In the genomic region with DNA sequence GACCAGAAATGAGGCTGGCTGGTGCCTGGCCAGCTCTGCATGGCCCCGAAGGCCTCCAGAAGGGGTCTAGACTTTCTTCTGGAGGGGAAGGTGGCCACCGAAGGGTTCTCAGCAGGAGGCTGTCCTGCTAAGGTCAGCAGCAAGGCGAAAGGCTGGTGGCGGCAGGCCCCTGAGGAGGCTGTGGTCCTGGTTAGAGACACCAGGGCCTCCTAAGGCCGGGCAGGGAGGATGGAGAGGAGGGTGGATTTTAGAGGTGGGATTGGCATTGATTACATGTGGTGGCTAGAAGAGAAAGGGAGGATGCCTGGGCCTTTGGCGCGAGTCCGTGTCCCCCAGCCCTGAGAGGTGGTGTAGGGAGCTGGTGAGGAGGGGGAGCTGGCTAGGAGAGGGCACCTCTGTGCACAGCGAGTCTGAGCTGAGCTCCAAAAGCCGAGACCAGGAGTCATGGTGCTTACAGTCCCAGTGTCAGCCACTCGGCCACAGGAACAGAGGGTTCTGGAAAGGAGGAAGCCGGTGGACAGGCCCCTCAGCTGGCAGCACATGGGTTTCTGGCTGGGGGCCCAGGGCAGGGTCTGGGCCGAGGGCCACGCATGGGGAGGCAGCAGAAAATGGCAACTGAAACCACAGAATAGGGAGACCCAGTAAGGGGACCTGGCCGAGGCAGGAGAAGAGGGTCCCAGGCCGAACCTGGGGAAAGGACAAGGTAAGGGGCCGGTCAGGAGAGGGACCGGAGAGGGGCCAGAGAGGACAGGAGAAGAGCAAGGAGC, we compare ENCODE assay signal across 12 cellular contexts. TPM values are rescaled to one million over a fixed set of nuclear protein-coding genes. Genes with fewer than 3 reads are reported as not detected.
DNase-seq lines count a peak whose midpoint lies in the region; ATAC-seq and TF ChIP-seq lines count a peak whose summit lies in the region.
"Had no signal": no experiment of that assay in that cellular context is flagged by ENCODE, and none has a peak within 500 bp of the region (broad histone marks: within the 10 kb centered on the region; RNA-seq: fewer than 3 reads in every experiment).

No MANE protein-coding gene starts in this region.

- H3K9me3 ChIP-seq in CD8-positive, alpha-beta T cell (ENCODE audit: low read length), result no peaks in the 10 kb centered on the region
- H3K9me3 ChIP-seq in Karpas-422 (ENCODE audit: low read length) (no peaks in the 10 kb centered on the region), neural progenitor cell (ENCODE audit: low read depth) (no peaks in the 10 kb centered on the region)

- H3K27me3 Mint-ChIP-seq in CD8-positive, alpha-beta T cell (ENCODE audit: low read depth), result no peaks in the 10 kb centered on the region
- peaks cover 8% of the 10 kb centered on the region for H3K27me3 Mint-ChIP-seq in neural progenitor cell (ENCODE audit: insufficient read depth, low read depth)

- H3K4me3 Mint-ChIP-seq in CD8-positive, alpha-beta T cell, result peak overlapping the region; percentile 92
- peak overlapping the region; percentile 33 for H3K4me3 Mint-ChIP-seq in neural progenitor cell

- H3K4me3 ChIP-seq in CD8-positive, alpha-beta T cell (ENCODE audit: low read depth, low read length), result no peak overlapping the region
- H3K4me3 ChIP-seq in Karpas-422 (ENCODE audit: low read length) (no peak overlapping the region), dorsolateral prefrontal cortex (peak overlapping the region in 4 of 59 donors; percentile 2 to 60 (median 42)), neural progenitor cell (no peak overlapping the region), brain microvascular endothelial cell (ENCODE audit: low read depth, low read length) (no peak overlapping the region)

- in situ Hi-C loops in brain microvascular endothelial cell (cut with HindIII; ENCODE audit: low pct_ligation_motif_present, low sequenced_read_pairs), result no loop called here

- H4K20me1 ChIP-seq in Karpas-422 (ENCODE audit: insufficient read depth, low read depth, low read length), result peaks cover 8% of the 10 kb centered on the region; the same call in 1 of the 2 replicates
- H4K20me1 ChIP-seq in neural progenitor cell (ENCODE audit: low read depth), result peaks cover 20% of the 10 kb centered on the region

- TF ChIP-seq POLR2A in GM18505 (IDR thresholded peaks at IDR 0.05; ENCODE audit: borderline replicate concordance, extremely low read depth, insufficient read depth, insufficient read length), result no peak

- no peaks in the 10 kb centered on the region for H3K9me2 ChIP-seq in Karpas-422 (replicated peaks; ENCODE audit: insufficient read depth, low read length)

- peaks cover 47% of the 10 kb centered on the region for H3K4me1 Mint-ChIP-seq in CD8-positive, alpha-beta T cell (ENCODE audit: low read depth)
- peaks cover 10% of the 10 kb centered on the region for H3K4me1 Mint-ChIP-seq in neural progenitor cell

- TF ChIP-seq CTCF in CD8-positive, alpha-beta T cell (IDR thresholded peaks at IDR 0.05), result no peak
- TF ChIP-seq CTCF in dorsolateral prefrontal cortex (IDR thresholded peaks at IDR 0.05 in 54 of 56, conservative IDR thresholded peaks at IDR 0.05 in 2 of 56; ENCODE audit: low read depth in 1 of 56, partially characterized antibody in 56 of 56) (no peak), neural progenitor cell (IDR thresholded peaks at IDR 0.05) (no peak), brain microvascular endothelial cell (IDR thresholded peaks at IDR 0.05; ENCODE audit: low read depth, low read length, missing control alignments) (no peak)

- CTCF ChIA-PET in CD8-positive, alpha-beta T cell (lab: Charles Lee), result interaction anchor here (0.6 to 14.1 kb wide), 7 partner anchors 15 to 94 kb away, joined by 3 to 276 read pairs (median 32); a partner anchor contains a TSS

- H3K9ac ChIP-seq in Karpas-422 (ENCODE audit: low read length), result peak overlapping the region; percentile 91; the same call in 1 of the 2 replicates
- peak overlapping the region; percentile 20 for H3K9ac ChIP-seq in neural progenitor cell

- H3K4me2 ChIP-seq in Karpas-422 (ENCODE audit: low read depth, low read length, poor library complexity, severe bottlenecking), result no peak overlapping the region
- H3K4me2 ChIP-seq in neural progenitor cell, result no peak overlapping the region

- H3K36me3 ChIP-seq in CD8-positive, alpha-beta T cell (ENCODE audit: insufficient read depth, low read length), result peaks cover 9% of the 10 kb centered on the region
- H3K36me3 ChIP-seq in Karpas-422 (ENCODE audit: insufficient read depth, low read length), result peaks cover 15% of the 10 kb centered on the region; the same call in 1 of the 2 replicates
- no peaks in the 10 kb centered on the region for H3K36me3 ChIP-seq in neural progenitor cell
- H3K36me3 ChIP-seq in brain microvascular endothelial cell (replicated peaks), result peaks cover 17% of the 10 kb centered on the region

- H3K4me1 ChIP-seq in CD8-positive, alpha-beta T cell (ENCODE audit: insufficient read depth, low read length), result peaks cover 29% of the 10 kb centered on the region
- peaks cover 73% of the 10 kb centered on the region for H3K4me1 ChIP-seq in Karpas-422 (ENCODE audit: low read length)
- no peaks in the 10 kb centered on the region for H3K4me1 ChIP-seq in neural progenitor cell

- POLR2A ChIA-PET in CD8-positive, alpha-beta T cell (lab: Charles Lee), result interaction anchor here (0.7 to 8.7 kb wide), 6 partner anchors 16 to 108 kb away, joined by 4 to 96 read pairs (median 34); a partner anchor contains a TSS

- H3K27ac ChIP-seq in CD8-positive, alpha-beta T cell (ENCODE audit: low read depth, low read length), result no peak overlapping the region
- peak overlapping the region; percentile 92; the same call in 1 of the 2 replicates for H3K27ac ChIP-seq in Karpas-422 (ENCODE audit: low read length)
- H3K27ac ChIP-seq in dorsolateral prefrontal cortex, result peak overlapping the region in 36 of 59 donors; percentile 5 to 91 (median 78)
- no peak overlapping the region for H3K27ac ChIP-seq in neural progenitor cell
- no peak overlapping the region for H3K27ac ChIP-seq in brain microvascular endothelial cell
- H3K27ac ChIP-seq: WERI-Rb-1 had no signal

- no peak for ATAC-seq in CD8-positive, alpha-beta T cell
- no peak for ATAC-seq in HG02798 (IDR thresholded peaks at IDR 0.05; ENCODE audit: poor library complexity, unreplicated experiment)
- no peak for ATAC-seq in GM18505 (IDR thresholded peaks at IDR 0.05; ENCODE audit: unreplicated experiment)

- intact Hi-C loops in CD8-positive, alpha-beta T cell (cut with DNase I, micrococcal nuclease), result loop anchor here in 1 of 2 experiments (10.0 kb wide), 1 partner anchor 236 kb away; no protein-coding TSS in a partner anchor
- intact Hi-C loops in dorsolateral prefrontal cortex (cut with DNase I), result no loop called here

- H3K9me3 Mint-ChIP-seq in CD8-positive, alpha-beta T cell, result no peaks in the 10 kb centered on the region
- H3K9me3 Mint-ChIP-seq in neural progenitor cell, result no peaks in the 10 kb centered on the region

- H3K36me3 Mint-ChIP-seq in CD8-positive, alpha-beta T cell, result peaks cover 53% of the 10 kb centered on the region
- H3K36me3 Mint-ChIP-seq in neural progenitor cell, result peaks cover 9% of the 10 kb centered on the region

- no peak for DNase-seq in CD8-positive, alpha-beta T cell
- DNase-seq in Karpas-422 (no peak), dorsolateral prefrontal cortex (no peak), neural progenitor cell (ENCODE audit: low spot score) (peak; percentile 1), NCI-H526 (lab: John Stamatoyannopoulos, UW) (no peak), brain microvascular endothelial cell (no peak)
- DNase-seq: DMS153, erythroblast, NCI-H1092, WERI-Rb-1 had no signal

- H2AFZ ChIP-seq in Karpas-422 (ENCODE audit: low read length) (no peak overlapping the region), neural progenitor cell (replicated peaks) (no peak overlapping the region)

- H3K27me3 ChIP-seq in CD8-positive, alpha-beta T cell (ENCODE audit: insufficient read depth, low read length), result no peaks in the 10 kb centered on the region
- H3K27me3 ChIP-seq in Karpas-422 (ENCODE audit: low read length) (no peaks in the 10 kb centered on the region), dorsolateral prefrontal cortex (no peaks in the 10 kb centered on the region), neural progenitor cell (no peaks in the 10 kb centered on the region), brain microvascular endothelial cell (replicated peaks) (no peaks in the 10 kb centered on the region)

- peaks cover 13% of the 10 kb centered on the region for H3F3A ChIP-seq in neural progenitor cell (ENCODE audit: low read depth)

- H3K79me2 ChIP-seq in Karpas-422 (ENCODE audit: low read length) (peaks cover 18% of the 10 kb centered on the region; the same call in 1 of the 2 replicates), neural progenitor cell (ENCODE audit: low read depth) (no peaks in the 10 kb centered on the region)

- peak overlapping the region; percentile 94 for H3K27ac Mint-ChIP-seq in CD8-positive, alpha-beta T cell
- H3K27ac Mint-ChIP-seq in neural progenitor cell, result peak overlapping the region; percentile 63

RNA-seq across cellular contexts. Expression of a gene that starts 2.5 kb away (rescaled TPM):
- 10 to 100 TPM; 54.1 to 63.4 TPM for total RNA-seq in CD8-positive, alpha-beta T cell
- 72.7 and 141 TPM in 2 replicates for total RNA-seq in Karpas-422 (2014; rRNA removed; shearing (Covaris generic); ENCODE audit: low replicate concordance)
- total RNA-seq in dorsolateral prefrontal cortex (10 to 100 TPM in 39 of 120 experiments, 1 to 10 TPM in 81; 2.0 to 27.1 (median 8.4) TPM), neural progenitor cell (ENCODE audit: low replicate concordance) (0.31 TPM in 1 of 2 replicates, not detected in the other)

RNA-seq across cellular contexts. Expression of a gene that starts 17.0 kb away (rescaled TPM):
- 10 to 100 TPM; 12.3 to 14.3 TPM for total RNA-seq in CD8-positive, alpha-beta T cell
- 72.5 and 90.4 TPM in 2 replicates for total RNA-seq in Karpas-422 (2014; rRNA removed; shearing (Covaris generic); ENCODE audit: low replicate concordance)
- 10 to 100 TPM; 14.9 to 41.9 (median 27.8) TPM for total RNA-seq in dorsolateral prefrontal cortex
- 17.5 and 63.4 TPM in 2 replicates for total RNA-seq in neural progenitor cell (ENCODE audit: low replicate concordance)

RNA-seq across cellular contexts. Expression of a gene that starts 17.1 kb away (rescaled TPM):
- total RNA-seq in CD8-positive, alpha-beta T cell, result 10 to 100 TPM; 20.1 to 23.6 TPM
- 70.0 and 114 TPM in 2 replicates for total RNA-seq in Karpas-422 (2014; rRNA removed; shearing (Covaris generic); ENCODE audit: low replicate concordance)
- 10 to 100 TPM; 29.9 to 74.4 (median 43.4) TPM for total RNA-seq in dorsolateral prefrontal cortex
- 23.5 and 28.8 TPM in 2 replicates for total RNA-seq in neural progenitor cell (ENCODE audit: low replicate concordance)

RNA-seq across cellular contexts. Expression of a gene that starts 21.4 kb away (rescaled TPM):
- total RNA-seq in CD8-positive, alpha-beta T cell, result 10 to 100 TPM; 33.2 to 36.3 TPM
- total RNA-seq in Karpas-422 (2014; rRNA removed; shearing (Covaris generic); ENCODE audit: low replicate concordance), result 32.0 and 51.0 TPM in 2 replicates
- 10 to 100 TPM; 22.5 to 46.8 (median 32.3) TPM for total RNA-seq in dorsolateral prefrontal cortex
- 3.9 and 18.1 TPM in 2 replicates for total RNA-seq in neural progenitor cell (ENCODE audit: low replicate concordance)

RNA-seq across cellular contexts. Expression of a gene that starts 23.0 kb away (rescaled TPM):
- 10 to 100 TPM; 37.0 to 37.7 TPM for total RNA-seq in CD8-positive, alpha-beta T cell
- 101 and 199 TPM in 2 replicates for total RNA-seq in Karpas-422 (2014; rRNA removed; shearing (Covaris generic); ENCODE audit: low replicate concordance)
- total RNA-seq in dorsolateral prefrontal cortex (100 to 1,000 TPM in 118 of 120 experiments, 10 to 100 TPM in 2; 90.1 to 461 (median 151) TPM), neural progenitor cell (ENCODE audit: low replicate concordance) (252 and 254 TPM in 2 replicates)

Comparison
In these comparisons a context has a peak if more than half of its experiments do, and no peak if none do; other contexts are left out.
1. H3K27ac ChIP-seq: peak in Karpas-422 (single experiment) and dorsolateral prefrontal cortex (36 of 59); none in CD8-positive, alpha-beta T cell (single experiment), neural progenitor cell (single experiment) and brain microvascular endothelial cell (single experiment).